Comparison of ENCODE assay signal across 14 cellular contexts in the genomic region with DNA sequence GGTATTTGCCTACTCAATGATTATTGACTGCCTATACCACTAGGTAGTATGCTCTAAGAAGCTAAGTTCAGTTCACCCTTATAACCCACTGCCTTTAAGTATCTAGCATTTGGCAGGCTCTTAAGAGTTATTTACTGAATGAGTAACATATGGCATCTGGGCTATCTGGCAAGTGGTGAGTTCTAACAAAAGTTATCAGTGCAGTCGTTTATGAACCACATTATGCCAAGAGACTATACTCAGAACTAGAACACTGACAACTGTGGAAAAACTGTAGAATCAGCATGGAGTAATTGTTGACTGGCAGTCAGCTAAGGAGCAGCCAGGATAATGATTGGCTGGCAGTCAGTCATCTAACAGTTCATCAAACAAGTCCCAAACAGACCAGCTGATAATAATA. TPM values are rescaled to one million over a fixed set of nuclear protein-coding genes. Genes with fewer than 3 reads are reported as not detected.
DNase-seq lines count a peak whose midpoint lies in the region; ATAC-seq and TF ChIP-seq lines count a peak whose summit lies in the region.
"Had no signal": no experiment of that assay in that cellular context is flagged by ENCODE, and none has a peak within 500 bp of the region (broad histone marks: within the 10 kb centered on the region; RNA-seq: fewer than 3 reads in every experiment).

No MANE protein-coding gene starts in this region.

- no peak for TF ChIP-seq CTCF in PC-3 (conservative IDR thresholded peaks at IDR 0.05; ENCODE audit: low read depth, low read length)
- TF ChIP-seq CTCF in fibroblast of mammary gland (conservative IDR thresholded peaks at IDR 0.05; ENCODE audit: control insufficient read depth, insufficient read depth, low read depth, low read length): no peak
- no peak for TF ChIP-seq CTCF in nephron (IDR thresholded peaks at IDR 0.05; ENCODE audit: unreplicated experiment in 3 of 3)
- TF ChIP-seq CTCF in upper lobe of right lung (IDR thresholded peaks at IDR 0.05): no peak

- no peaks in the 10 kb centered on the region for H3K9me2 ChIP-seq in PC-3 (replicated peaks; ENCODE audit: low read length)

- no peak overlapping the region for H3K27ac ChIP-seq in PC-3 (ENCODE audit: low read length)
- H3K27ac ChIP-seq in upper lobe of right lung: no peak overlapping the region
- H3K27ac ChIP-seq: colonic mucosa had no signal

- no peak overlapping the region for H3K4me3 ChIP-seq in PC-3 (ENCODE audit: low read length)
- no peak overlapping the region for H3K4me3 ChIP-seq in fibroblast of mammary gland (ENCODE audit: control insufficient read depth, low read depth, low read length)
- H3K4me3 ChIP-seq in upper lobe of right lung: no peak overlapping the region
- H3K4me3 ChIP-seq: colonic mucosa had no signal

- H3K9ac ChIP-seq in PC-3 (ENCODE audit: low read length): no peak overlapping the region

- H4K20me1 ChIP-seq in PC-3 (ENCODE audit: low read length): peaks cover 25% of the 10 kb centered on the region

- peak; percentile 97 for ATAC-seq in PC-3
- ATAC-seq in GM21737 (IDR thresholded peaks at IDR 0.05; ENCODE audit: unreplicated experiment): no peak
- no peak for ATAC-seq in upper lobe of right lung
- ATAC-seq: naive thymus-derived CD8-positive, alpha-beta T cell had no signal

- CTCF ChIA-PET in PC-3 (lab: Charles Lee): no interaction called here

- POLR2A ChIA-PET in PC-3 (lab: Charles Lee; ENCODE audit: unreplicated experiment): no interaction called here

- H2AFZ ChIP-seq in PC-3 (ENCODE audit: low read length): no peak overlapping the region

- BruUV-seq in PC-3 (replicated peaks; lab: Mats Ljungman, UMichigan): no TSS peak

- H3F3A ChIP-seq in PC-3 (ENCODE audit: low read length, unreplicated experiment): no peaks in the 10 kb centered on the region

- H3K36me3 Mint-ChIP-seq in nephron (ENCODE audit: low read depth): peaks cover 31% of the 10 kb centered on the region

- H3K9me3 ChIP-seq in PC-3 (ENCODE audit: low read length): no peaks in the 10 kb centered on the region
- no peaks in the 10 kb centered on the region for H3K9me3 ChIP-seq in upper lobe of right lung
- H3K9me3 ChIP-seq: colonic mucosa had no signal

- H3K27me3 ChIP-seq in PC-3 (ENCODE audit: low read length) (no peaks in the 10 kb centered on the region), upper lobe of right lung (no peaks in the 10 kb centered on the region)
- H3K27me3 ChIP-seq: colonic mucosa had no signal

- intact Hi-C loops in PC-3 (cut with micrococcal nuclease): no loop called here
- intact Hi-C loops in upper lobe of right lung (cut with DNase I): no loop called here

- H3K4me2 ChIP-seq in PC-3 (ENCODE audit: low read length): peak overlapping the region; percentile 16; the same call in 1 of the 2 replicates

- peaks cover 93% of the 10 kb centered on the region for H3K79me2 ChIP-seq in PC-3 (ENCODE audit: low read length)

- H3K36me3 ChIP-seq in PC-3 (ENCODE audit: low read depth, low read length) (no peaks in the 10 kb centered on the region; the same call in 1 of the 2 replicates), upper lobe of right lung (peaks cover 7% of the 10 kb centered on the region)
- H3K36me3 ChIP-seq: colonic mucosa had no signal

- H3K4me1 ChIP-seq in PC-3 (ENCODE audit: insufficient read depth, low read length) (peaks cover 12% of the 10 kb centered on the region), upper lobe of right lung (peaks cover 8% of the 10 kb centered on the region)
- H3K4me1 ChIP-seq: colonic mucosa had no signal

- no peak overlapping the region for H3K4me3 Mint-ChIP-seq in nephron
- H3K4me3 Mint-ChIP-seq: activated CD4-positive, alpha-beta memory T cell treated with anti-CD3 and anti-CD28 coated beads for 36 hours had no signal

- peaks cover 18% of the 10 kb centered on the region for H3K4me1 Mint-ChIP-seq in nephron

- H3K27me3 Mint-ChIP-seq in nephron (ENCODE audit: low read depth): no peaks in the 10 kb centered on the region
- H3K27me3 Mint-ChIP-seq: activated CD4-positive, alpha-beta memory T cell treated with anti-CD3 and anti-CD28 coated beads for 36 hours; naive thymus-derived CD8-positive, alpha-beta T cell had no signal

- peak overlapping the region; percentile 5 to 38 (median 8) for H3K27ac Mint-ChIP-seq in nephron
- H3K27ac Mint-ChIP-seq: activated CD4-positive, alpha-beta memory T cell treated with anti-CD3 and anti-CD28 coated beads for 36 hours had no signal

- H3K9me3 Mint-ChIP-seq in nephron: no peaks in the 10 kb centered on the region

- peak; percentile 39 for DNase-seq in EL
- DNase-seq in PC-3: peak; percentile 75
- DNase-seq in fibroblast of mammary gland (ENCODE audit: low read depth): peak; percentile 62
- no peak for DNase-seq in NCI-H526 (lab: John Stamatoyannopoulos, UW)
- DNase-seq in upper lobe of right lung: no peak
- DNase-seq: activated CD4-positive, alpha-beta memory T cell treated with anti-CD3 and anti-CD28 coated beads for 36 hours; activated gamma-delta T cell; colonic mucosa; kidney glomerular epithelial cell; naive thymus-derived CD8-positive, alpha-beta T cell; OCI-M1; T-helper 2 cell had no signal

RNA-seq across cellular contexts. Expression of gene RAF1, which starts 25.8 kb away (rescaled TPM):
- total RNA-seq in PC-3 (2014; rRNA removed) (113 and 130 TPM in 2 replicates), upper lobe of right lung (91.6 TPM)

Comparison
In these comparisons a context has a peak if more than half of its experiments do, and no peak if none do; other contexts are left out.
1. DNase-seq: peak in EL (single experiment), PC-3 (single experiment) and fibroblast of mammary gland (single experiment); none in NCI-H526 (0 of 2) and upper lobe of right lung (single experiment).